1 cellular context compared by ENCODE assay signal in genomic region chr3:48088749-48089466, GRCh38.
TF ChIP-seq lines count a peak whose summit lies in the region.

No MANE protein-coding gene starts in this region.

TF ChIP-seq in K562, 482 proteins besides CTCF, POLR2A, EP300 and RAD21 (continued from another document and continues in another):
- TF ChIP-seq, protein P1, sequence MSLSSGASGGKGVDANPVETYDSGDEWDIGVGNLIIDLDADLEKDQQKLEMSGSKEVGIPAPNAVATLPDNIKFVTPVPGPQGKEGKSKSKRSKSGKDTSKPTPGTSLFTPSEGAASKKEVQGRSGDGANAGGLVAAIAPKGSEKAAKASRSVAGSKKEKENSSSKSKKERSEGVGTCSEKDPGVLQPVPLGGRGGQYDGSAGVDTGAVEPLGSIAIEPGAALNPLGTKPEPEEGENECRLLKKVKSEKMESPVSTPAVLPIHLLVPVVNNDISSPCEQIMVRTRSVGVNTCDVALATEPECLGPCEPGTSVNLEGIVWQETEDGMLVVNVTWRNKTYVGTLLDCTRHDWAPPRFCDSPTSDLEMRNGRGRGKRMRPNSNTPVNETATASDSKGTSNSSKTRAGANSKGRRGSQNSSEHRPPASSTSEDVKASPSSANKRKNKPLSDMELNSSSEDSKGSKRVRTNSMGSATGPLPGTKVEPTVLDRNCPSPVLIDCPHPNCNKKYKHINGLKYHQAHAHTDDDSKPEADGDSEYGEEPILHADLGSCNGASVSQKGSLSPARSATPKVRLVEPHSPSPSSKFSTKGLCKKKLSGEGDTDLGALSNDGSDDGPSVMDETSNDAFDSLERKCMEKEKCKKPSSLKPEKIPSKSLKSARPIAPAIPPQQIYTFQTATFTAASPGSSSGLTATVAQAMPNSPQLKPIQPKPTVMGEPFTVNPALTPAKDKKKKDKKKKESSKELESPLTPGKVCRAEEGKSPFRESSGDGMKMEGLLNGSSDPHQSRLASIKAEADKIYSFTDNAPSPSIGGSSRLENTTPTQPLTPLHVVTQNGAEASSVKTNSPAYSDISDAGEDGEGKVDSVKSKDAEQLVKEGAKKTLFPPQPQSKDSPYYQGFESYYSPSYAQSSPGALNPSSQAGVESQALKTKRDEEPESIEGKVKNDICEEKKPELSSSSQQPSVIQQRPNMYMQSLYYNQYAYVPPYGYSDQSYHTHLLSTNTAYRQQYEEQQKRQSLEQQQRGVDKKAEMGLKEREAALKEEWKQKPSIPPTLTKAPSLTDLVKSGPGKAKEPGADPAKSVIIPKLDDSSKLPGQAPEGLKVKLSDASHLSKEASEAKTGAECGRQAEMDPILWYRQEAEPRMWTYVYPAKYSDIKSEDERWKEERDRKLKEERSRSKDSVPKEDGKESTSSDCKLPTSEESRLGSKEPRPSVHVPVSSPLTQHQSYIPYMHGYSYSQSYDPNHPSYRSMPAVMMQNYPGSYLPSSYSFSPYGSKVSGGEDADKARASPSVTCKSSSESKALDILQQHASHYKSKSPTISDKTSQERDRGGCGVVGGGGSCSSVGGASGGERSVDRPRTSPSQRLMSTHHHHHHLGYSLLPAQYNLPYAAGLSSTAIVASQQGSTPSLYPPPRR (CRISPR knock-in tag; IDR thresholded peaks at IDR 0.05; ENCODE audit: borderline replicate concordance) = 0 out of 2 replicates have a peak, but pooled peaks have one; percentile 71
- TF ChIP-seq FOXM1 (IDR thresholded peaks at IDR 0.05; ENCODE audit: low read depth) (no peak), FOXM1 (CRISPR knock-in tag; IDR thresholded peaks at IDR 0.05; ENCODE audit: low read depth) (no peak; the same call in 1 of the 2 replicates), RBBP5 (IDR thresholded peaks at IDR 0.05; ENCODE audit: borderline replicate concordance, insufficient read depth, low read length, poor library complexity, severe bottlenecking) (peak; percentile 85), ZNF57 (CRISPR knock-in tag; IDR thresholded peaks at IDR 0.05) (no peak), SMAD4 (CRISPR knock-in tag; conservative IDR thresholded peaks at IDR 0.05) (peak; percentile 43), IRF2 (CRISPR knock-in tag; IDR thresholded peaks at IDR 0.05) (no peak), ETV5 (CRISPR knock-in tag; IDR thresholded peaks at IDR 0.05; ENCODE audit: low read depth) (no peak), TRIM25 (IDR thresholded peaks at IDR 0.05; ENCODE audit: borderline replicate concordance) (no peak), U2AF1 (optimal IDR thresholded peaks at IDR 0.05; ENCODE audit: low read depth, low read length) (peak; percentile 47), SMAD3 (CRISPR knock-in tag; conservative IDR thresholded peaks at IDR 0.05) (0 out of 2 replicates have a peak, but pooled peaks have one; percentile 60), NFIX (CRISPR knock-in tag; IDR thresholded peaks at IDR 0.05; ENCODE audit: low read depth) (no peak), NFRKB (IDR thresholded peaks at IDR 0.05; ENCODE audit: low read depth) (peak; percentile 69), L3MBTL2 (IDR thresholded peaks at IDR 0.05) (peak; percentile 97), ZNF431 (CRISPR knock-in tag; IDR thresholded peaks at IDR 0.05) (peak; percentile 72), HNRNPL (IDR thresholded peaks at IDR 0.05; ENCODE audit: low read depth, low read length) (no peak), CGGBP1 (CRISPR knock-in tag; IDR thresholded peaks at IDR 0.05) (no peak), STAG1 (CRISPR knock-in tag; IDR thresholded peaks at IDR 0.05; ENCODE audit: borderline replicate concordance) (no peak), RCOR1 (IDR thresholded peaks at IDR 0.05; ENCODE audit: borderline replicate concordance in 1 of 2, low read depth in 2 of 2, low read length in 2 of 2) (peak in 1 of 2 experiments; percentile 40; a peak in 1 of 4 replicates), PTBP1 (IDR thresholded peaks at IDR 0.05; ENCODE audit: low read depth, low read length) (no peak), DPF2 (IDR thresholded peaks at IDR 0.05) (no peak; the same call in 1 of the 2 replicates), EP400 (IDR thresholded peaks at IDR 0.05) (peak; percentile 100), JUND (IDR thresholded peaks at IDR 0.05; ENCODE audit: borderline replicate concordance, low read depth, low read length) (peak; percentile 22; the same call in 1 of the 2 replicates), JUND (tag; IDR thresholded peaks at IDR 0.05; ENCODE audit: borderline replicate concordance, low read depth, low read length) (peak; percentile 34; the same call in 1 of the 3 replicates), NR2C2 (CRISPR knock-in tag; IDR thresholded peaks at IDR 0.05) (peak; percentile 62; the same call in 1 of the 2 replicates), NR2C2 (tag; IDR thresholded peaks at IDR 0.05) (no peak), ARID2 (IDR thresholded peaks at IDR 0.05) (no peak), MAFG (tag; conservative IDR thresholded peaks at IDR 0.05) (no peak), CHD2 (IDR thresholded peaks at IDR 0.05; ENCODE audit: low read depth, low read length) (peak; percentile 82), HOXB6 (CRISPR knock-in tag; IDR thresholded peaks at IDR 0.05; ENCODE audit: borderline replicate concordance) (no peak), SP1 (CRISPR knock-in tag; IDR thresholded peaks at IDR 0.05) (peak; percentile 97), ILK (tag; IDR thresholded peaks at IDR 0.05; ENCODE audit: borderline replicate concordance, low read depth) (no peak), NELFE (IDR thresholded peaks at IDR 0.05; ENCODE audit: insufficient read depth, insufficient read length) (no peak), EZH2 (IDR thresholded peaks at IDR 0.05; ENCODE audit: borderline replicate concordance, low read depth, low read length) (no peak), PHF8 (IDR thresholded peaks at IDR 0.05; ENCODE audit: borderline replicate concordance, low read length) (peak; percentile 98), FOXJ3 (CRISPR knock-in tag; IDR thresholded peaks at IDR 0.05) (no peak), BCLAF1 (IDR thresholded peaks at IDR 0.05; ENCODE audit: borderline replicate concordance in 1 of 2, control insufficient read depth in 1 of 2, low read depth in 2 of 2, low read length in 1 of 2) (no peak), GTF3C2 (IDR thresholded peaks at IDR 0.05; ENCODE audit: borderline replicate concordance, extremely low read depth, insufficient read length) (no peak), ZNF239 (CRISPR knock-in tag; IDR thresholded peaks at IDR 0.05) (no peak), NCOA2 (IDR thresholded peaks at IDR 0.05; ENCODE audit: partially characterized antibody in 2 of 2) (no peak), ZNF436 (CRISPR knock-in tag; IDR thresholded peaks at IDR 0.05) (no peak), ZBTB49 (CRISPR knock-in tag; IDR thresholded peaks at IDR 0.05; ENCODE audit: borderline replicate concordance) (no peak; the same call in 1 of the 2 replicates)
- TF ChIP-seq, protein P2, sequence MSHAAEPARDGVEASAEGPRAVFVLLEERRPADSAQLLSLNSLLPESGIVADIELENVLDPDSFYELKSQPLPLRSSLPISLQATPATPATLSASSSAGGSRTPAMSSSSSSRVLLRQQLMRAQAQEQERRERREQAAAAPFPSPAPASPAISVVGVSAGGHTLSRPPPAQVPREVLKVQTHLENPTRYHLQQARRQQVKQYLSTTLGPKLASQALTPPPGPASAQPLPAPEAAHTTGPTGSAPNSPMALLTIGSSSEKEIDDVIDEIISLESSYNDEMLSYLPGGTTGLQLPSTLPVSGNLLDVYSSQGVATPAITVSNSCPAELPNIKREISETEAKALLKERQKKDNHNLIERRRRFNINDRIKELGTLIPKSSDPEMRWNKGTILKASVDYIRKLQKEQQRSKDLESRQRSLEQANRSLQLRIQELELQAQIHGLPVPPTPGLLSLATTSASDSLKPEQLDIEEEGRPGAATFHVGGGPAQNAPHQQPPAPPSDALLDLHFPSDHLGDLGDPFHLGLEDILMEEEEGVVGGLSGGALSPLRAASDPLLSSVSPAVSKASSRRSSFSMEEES (CRISPR knock-in tag; IDR thresholded peaks at IDR 0.05) = no peak
- TF ChIP-seq, protein P3, sequence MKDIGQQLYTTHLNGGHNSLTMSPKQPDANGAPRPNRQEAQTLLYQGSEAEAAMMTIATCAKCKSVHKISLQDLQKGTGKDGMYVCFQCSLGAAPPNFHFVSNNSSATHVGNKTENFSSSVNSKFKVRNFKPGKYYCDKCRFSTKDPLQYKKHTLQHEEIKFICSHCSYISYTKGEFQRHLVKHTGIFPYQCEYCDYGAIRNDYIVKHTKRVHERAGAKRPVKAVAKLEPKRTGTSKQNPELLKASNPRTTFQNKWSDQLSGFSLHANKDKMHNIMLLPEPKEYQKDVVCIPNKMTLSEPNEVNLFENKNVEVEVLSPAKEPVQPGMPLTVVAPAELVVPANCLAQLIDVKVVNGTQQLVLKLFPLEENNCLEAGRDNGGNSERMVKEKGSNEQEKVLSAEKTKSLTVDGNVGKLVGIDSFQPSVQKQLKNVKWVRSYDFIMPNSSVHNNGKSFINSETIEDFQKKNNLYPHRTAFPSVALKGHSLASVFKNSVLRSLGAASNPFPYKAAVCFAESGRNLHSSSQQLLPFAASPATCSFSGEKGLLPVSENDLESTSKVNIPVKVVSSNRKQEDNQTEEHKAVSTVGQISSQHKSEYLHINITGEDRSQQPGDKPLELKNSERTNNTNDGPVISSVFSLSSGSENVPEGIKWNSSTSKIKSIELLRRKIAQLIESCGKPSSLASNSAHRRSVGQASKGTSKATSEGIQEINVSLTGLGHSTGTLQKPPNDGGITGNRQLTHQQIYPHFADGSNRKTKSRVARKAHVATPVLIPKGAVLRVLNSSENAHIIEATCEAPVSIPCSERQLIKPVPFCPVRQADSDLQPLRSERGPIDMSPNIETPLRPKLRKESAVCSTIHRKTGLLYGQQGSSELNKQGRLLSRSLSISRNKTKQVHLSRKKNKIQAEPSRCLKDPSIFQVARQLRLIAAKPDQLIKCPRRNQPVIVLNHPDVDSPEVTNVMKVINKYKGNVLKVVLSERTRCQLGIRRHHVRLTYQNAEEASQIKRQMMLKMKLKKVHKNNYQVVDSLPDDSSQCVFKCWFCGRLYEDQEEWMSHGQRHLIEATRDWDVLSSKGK (CRISPR knock-in tag; IDR thresholded peaks at IDR 0.05) = no peak
